In genomic region chr1:161631076-161631475, GRCh38 we compare ENCODE assay signal across 30 cellular contexts. TPM values are rescaled to one million over a fixed set of nuclear protein-coding genes. Genes with fewer than 3 reads are reported as not detected.
"Had no signal": no experiment of that assay in that cellular context is flagged by ENCODE, and none has a peak within 500 bp of the region (broad histone marks: within the 10 kb centered on the region; RNA-seq: fewer than 3 reads in every experiment).

Gene FCGR3B (minus strand): TSS chr1:161631176. CDS start chr1:161631094, 82 bp downstream.

- H3K9me3 ChIP-seq: pancreas, prostate gland, sigmoid colon, tibial nerve had no signal

- H3K4me3 ChIP-seq: lung, pancreas, prostate gland, sigmoid colon, tibial nerve had no signal

- H3K4me1 ChIP-seq: pancreas, prostate gland, sigmoid colon, tibial nerve had no signal

- H3K36me3 ChIP-seq: pancreas, prostate gland, sigmoid colon, tibial nerve had no signal

- H3K4me3 Mint-ChIP-seq: naive thymus-derived CD8-positive, alpha-beta T cell; stimulated activated memory B cell treated with anti-CD40 and anti-IgM and Interleukin-4, amounts not matched to agents 10 μg/mL and 1 μg/mL and 100 μg/mL, for 72 hours; stimulated activated naive CD8-positive, alpha-beta T cell treated with anti-CD3 and anti-CD28 coated beads, Interleukin-15, amount 100 ng/mL, for 72 hours; type B pancreatic cell had no signal

- H3K36me3 Mint-ChIP-seq: naive thymus-derived CD8-positive, alpha-beta T cell; stimulated activated memory B cell treated with anti-CD40 and anti-IgM and Interleukin-4, amounts not matched to agents 10 μg/mL and 1 μg/mL and 100 μg/mL, for 72 hours; type B pancreatic cell had no signal

- DNase-seq: head of caudate nucleus; hippocampal formation; kidney glomerular epithelial cell; left cardiac atrium; left ventricle myocardium superior; mesendoderm; midbrain; naive thymus-derived CD8-positive, alpha-beta T cell; nucleus accumbens; pancreas; posterior cingulate gyrus; retina; right cardiac atrium; sigmoid colon; small intestine; stimulated activated CD4-positive, alpha-beta T cell treated with anti-CD3 and anti-CD28 coated beads, Interleukin-1b, Interleukin-23, amount 100 ng/mL, for 48 hours; stimulated activated CD4-positive, alpha-beta T cell treated with anti-CD3 and anti-CD28 coated beads, Interleukin-2, amount 100 ng/mL, for 48 hours; stimulated activated CD4-positive, alpha-beta T cell treated with anti-CD3 and anti-CD28 coated beads, Interleukin-4, amount 100 ng/mL, for 4 hours; stimulated activated CD8-positive, alpha-beta memory T cell treated with anti-CD3 and anti-CD28 coated beads, Interleukin-4, amount 100 ng/mL, for 48 hours; stimulated activated naive CD4-positive, alpha-beta T cell treated with Interleukin-2 at 50 U/mL for 16 hours; stimulated activated naive CD8-positive, alpha-beta T cell treated with anti-CD3 and anti-CD28 coated beads, Interleukin-15, amount 100 ng/mL, for 72 hours; substantia nigra had no signal

- H3K27ac ChIP-seq: pancreas, prostate gland, sigmoid colon, tibial nerve had no signal

- H3K27me3 Mint-ChIP-seq: naive thymus-derived CD8-positive, alpha-beta T cell; stimulated activated memory B cell treated with anti-CD40 and anti-IgM and Interleukin-4, amounts not matched to agents 10 μg/mL and 1 μg/mL and 100 μg/mL, for 72 hours; stimulated activated naive CD8-positive, alpha-beta T cell treated with anti-CD3 and anti-CD28 coated beads, Interleukin-15, amount 100 ng/mL, for 72 hours had no signal

- H3K4me1 Mint-ChIP-seq: stimulated activated memory B cell treated with anti-CD40 and anti-IgM and Interleukin-4, amounts not matched to agents 10 μg/mL and 1 μg/mL and 100 μg/mL, for 72 hours had no signal

- H3K27ac Mint-ChIP-seq: naive thymus-derived CD8-positive, alpha-beta T cell; stimulated activated memory B cell treated with anti-CD40 and anti-IgM and Interleukin-4, amounts not matched to agents 10 μg/mL and 1 μg/mL and 100 μg/mL, for 72 hours; stimulated activated naive CD8-positive, alpha-beta T cell treated with anti-CD3 and anti-CD28 coated beads, Interleukin-15, amount 100 ng/mL, for 72 hours; type B pancreatic cell had no signal

- ATAC-seq: left ventricle myocardium superior; naive thymus-derived CD8-positive, alpha-beta T cell; right cardiac atrium; stimulated activated memory B cell treated with anti-CD40 and anti-IgM and Interleukin-4, amounts not matched to agents 10 μg/mL and 1 μg/mL and 100 μg/mL, for 72 hours; stimulated activated naive CD8-positive, alpha-beta T cell treated with anti-CD3 and anti-CD28 coated beads, Interleukin-15, amount 100 ng/mL, for 72 hours had no signal

- H3K27me3 ChIP-seq: pancreas, sigmoid colon, tibial nerve had no signal

- H3K9me3 Mint-ChIP-seq: naive thymus-derived CD8-positive, alpha-beta T cell; stimulated activated memory B cell treated with anti-CD40 and anti-IgM and Interleukin-4, amounts not matched to agents 10 μg/mL and 1 μg/mL and 100 μg/mL, for 72 hours; type B pancreatic cell had no signal

RNA-seq across cellular contexts. Expression of gene FCGR3B, which starts in this region (rescaled TPM):
- total RNA-seq: naive thymus-derived CD8-positive, alpha-beta T cell; osteoblast had no signal
- polyA plus RNA-seq: keratinocyte, neural cell had no signal
